24 cellular contexts compared by ENCODE assay signal in genomic region chr18:23200751-23201150, GRCh38.
A peak's percentile ranks its signal among the peaks of the same experiment; 100 is the strongest.
DNase-seq lines count a peak whose midpoint lies in the region; ATAC-seq and TF ChIP-seq lines count a peak whose summit lies in the region.
"Had no signal": no experiment of that assay in that cellular context is flagged by ENCODE, and none has a peak within 500 bp of the region (broad histone marks: within the 10 kb centered on the region; RNA-seq: fewer than 3 reads in every experiment).

No MANE protein-coding gene starts in this region.

- H3K4me3 Mint-ChIP-seq in Caco-2 (ENCODE audit: unreplicated experiment), result no peak overlapping the region
- H3K4me3 Mint-ChIP-seq: CD4-positive, alpha-beta memory T cell; nephron; stimulated activated naive CD8-positive, alpha-beta T cell treated with anti-CD3 and anti-CD28 coated beads, Interleukin-15, Interleukin-2, amounts not matched to agents 100 ng/mL and 50 ng/mL, for 24 hours had no signal

- peaks cover 58% of the 10 kb centered on the region for H3K36me3 Mint-ChIP-seq in Caco-2 (ENCODE audit: insufficient read depth, unreplicated experiment)
- H3K36me3 Mint-ChIP-seq: CD4-positive, alpha-beta memory T cell had no signal

- no peak overlapping the region for H3K4me3 ChIP-seq in BLaER1
- H3K4me3 ChIP-seq in Caco-2 (ENCODE audit: low read depth, low read length), result no peak overlapping the region
- H3K4me3 ChIP-seq in right lobe of liver, result no peak overlapping the region
- H3K4me3 ChIP-seq: lower lobe of right lung, mucosa of descending colon had no signal

- H3K27me3 ChIP-seq in BLaER1, result no peaks in the 10 kb centered on the region
- H3K27me3 ChIP-seq in Caco-2 (replicated peaks; ENCODE audit: control insufficient read depth, insufficient read depth, low read length), result no peaks in the 10 kb centered on the region
- H3K27me3 ChIP-seq in right lobe of liver, result no peaks in the 10 kb centered on the region

- H3K9ac ChIP-seq in BLaER1, result no peak overlapping the region

- TF ChIP-seq CTCF in Caco-2 (IDR thresholded peaks at IDR 0.05; ENCODE audit: insufficient read depth in 1 of 2, low read depth in 1 of 2, low read length in 1 of 2, severe bottlenecking in 1 of 2, unreplicated experiment in 1 of 2) (no peak), right lobe of liver (IDR thresholded peaks at IDR 0.05) (no peak)

- WGBS in right lobe of liver (ENCODE audit: insufficient coverage, low coverage, low lambda C conversion rate, missing lambda C conversion rate), result 87% methylated on average over 6 of the region's 8 CpGs

- no peaks in the 10 kb centered on the region for H3K9me3 Mint-ChIP-seq in Caco-2 (ENCODE audit: unreplicated experiment)
- H3K9me3 Mint-ChIP-seq: nephron had no signal

- peak overlapping the region; percentile 77 for H3K4me2 ChIP-seq in BLaER1

- H3K27ac Mint-ChIP-seq in Caco-2 (ENCODE audit: unreplicated experiment), result peak overlapping the region; percentile 52
- H3K27ac Mint-ChIP-seq: CD4-positive, alpha-beta memory T cell; nephron; progenitor cell of endocrine pancreas; stimulated activated naive CD8-positive, alpha-beta T cell treated with anti-CD3 and anti-CD28 coated beads, Interleukin-15, Interleukin-2, amounts not matched to agents 100 ng/mL and 50 ng/mL, for 24 hours had no signal

- peak overlapping the region; percentile 89 for H3K27ac ChIP-seq in BLaER1
- no peak overlapping the region for H3K27ac ChIP-seq in right lobe of liver
- H3K27ac ChIP-seq: lower lobe of right lung had no signal

- peak; percentile 63 to 71 for DNase-seq in Caco-2
- DNase-seq in NCI-H748 (lab: John Stamatoyannopoulos, UW; ENCODE audit: unreplicated experiment), result peak; percentile 44
- peak; percentile 52 for DNase-seq in kidney glomerular epithelial cell (lab: John Stamatoyannopoulos, UW)
- no peak for DNase-seq in right lobe of liver
- no peak for DNase-seq in NCI-H524 treated with DMSO at 0.1 percent for 48 hours (lab: John Stamatoyannopoulos, UW)
- DNase-seq: activated CD4-positive, alpha-beta T cell treated with anti-CD3 and anti-CD28 coated beads for 4 hours; activated naive CD4-positive, alpha-beta T cell treated with Interleukin-2 at 50 U/mL for 16 hours; activated T-cell treated with anti-CD3 and anti-CD28 coated beads, Interleukin-2, amount 50 U/mL, for 48 hours; CD4-positive, alpha-beta memory T cell; cortex of kidney; foreskin melanocyte; hypothalamus; KG1; lower lobe of right lung; mucosa of descending colon; NCI-H1694 treated with DMSO at 0.1 percent for 48 hours; stimulated activated CD4-positive, alpha-beta T cell treated with anti-CD3 and anti-CD28 coated beads, Interleukin-15, amount 100 ng/mL, for 24 hours had no signal

- H3K4me1 Mint-ChIP-seq in Caco-2 (ENCODE audit: low read depth, unreplicated experiment), result peaks cover 28% of the 10 kb centered on the region

- H4K20me1 ChIP-seq in BLaER1, result no peaks in the 10 kb centered on the region

- CTCF ChIA-PET in Caco-2 (lab: Charles Lee), result interaction anchor here (0.8 kb wide), 1 partner anchor 11 kb away, joined by 5 read pairs; no protein-coding TSS in a partner anchor

- H3K9me3 ChIP-seq in BLaER1, result peaks cover 19% of the 10 kb centered on the region
- H3K9me3 ChIP-seq in Caco-2, result no peaks in the 10 kb centered on the region
- H3K9me3 ChIP-seq in right lobe of liver, result no peaks in the 10 kb centered on the region
- H3K9me3 ChIP-seq: lower lobe of right lung, mucosa of descending colon had no signal

- H3K27me3 Mint-ChIP-seq in Caco-2 (ENCODE audit: insufficient read depth, unreplicated experiment), result no peaks in the 10 kb centered on the region

- no TSS peak for BruUV-seq in Caco-2 (replicated peaks; lab: Mats Ljungman, UMichigan)

- H3K36me3 ChIP-seq in BLaER1, result peaks cover 28% of the 10 kb centered on the region
- peaks cover 2% of the 10 kb centered on the region for H3K36me3 ChIP-seq in Caco-2 (ENCODE audit: control insufficient read depth, insufficient read depth, low read length)
- H3K36me3 ChIP-seq in right lobe of liver, result no peaks in the 10 kb centered on the region

- no peak for ATAC-seq in right lobe of liver
- no peak for ATAC-seq in GM18870 (IDR thresholded peaks at IDR 0.05; ENCODE audit: unreplicated experiment)
- ATAC-seq in GM18505 (IDR thresholded peaks at IDR 0.05; ENCODE audit: unreplicated experiment), result no peak
- ATAC-seq: esophagus mucosa, lower lobe of right lung, mucosa of descending colon had no signal

- H3K4me1 ChIP-seq in BLaER1, result peaks cover 87% of the 10 kb centered on the region
- peaks cover 16% of the 10 kb centered on the region for H3K4me1 ChIP-seq in Caco-2
- no peaks in the 10 kb centered on the region for H3K4me1 ChIP-seq in right lobe of liver

- TF ChIP-seq POLR2A in right lobe of liver (IDR thresholded peaks at IDR 0.05), result no peak
- TF ChIP-seq POLR2A in GM18505 (IDR thresholded peaks at IDR 0.05; ENCODE audit: borderline replicate concordance, extremely low read depth, insufficient read depth, insufficient read length), result no peak

- POLR2A ChIA-PET in Caco-2 (lab: Charles Lee), result interaction anchor here (0.5 kb wide), 1 partner anchor 64 kb away, joined by 3 read pairs; no protein-coding TSS in a partner anchor

- intact Hi-C loops in Caco-2 (cut with micrococcal nuclease; ENCODE audit: unreplicated experiment), result no loop called here
- intact Hi-C loops in right lobe of liver (cut with DNase I), result no loop called here

Comparison
In these comparisons a context has a peak if more than half of its experiments do, and no peak if none do; other contexts are left out.
1. DNase-seq: peak in Caco-2 (2 of 2), NCI-H748 (single experiment) and kidney glomerular epithelial cell (single experiment); none in right lobe of liver (0 of 3) and NCI-H524 treated with DMSO at 0.1 percent for 48 hours (single experiment).